In the genomic region with DNA sequence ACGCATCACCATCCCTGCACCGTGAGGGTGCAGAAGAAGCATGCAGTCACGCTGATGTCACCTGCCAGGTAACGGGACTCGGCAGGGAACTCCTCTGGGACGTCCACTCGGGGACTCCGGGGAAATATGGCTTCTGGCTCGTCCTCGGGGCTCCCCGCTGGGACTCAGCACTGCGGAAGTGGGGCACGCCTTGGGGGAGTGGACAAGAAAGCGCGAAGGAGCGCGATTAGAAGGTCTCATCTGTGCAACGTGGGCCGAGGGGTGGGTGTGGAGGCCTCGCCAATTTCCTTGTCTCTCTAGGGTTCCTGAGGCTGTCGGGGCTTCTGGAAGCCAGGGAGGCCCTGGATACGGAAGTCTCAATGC, we compare ENCODE assay signal across 8 cellular contexts. TPM values are rescaled to one million over a fixed set of nuclear protein-coding genes. Genes with fewer than 3 reads are reported as not detected.
A peak's percentile ranks its signal among the peaks of the same experiment; 100 is the strongest.
DNase-seq lines count a peak whose midpoint lies in the region; ATAC-seq and TF ChIP-seq lines count a peak whose summit lies in the region.

No MANE protein-coding gene starts in this region.

- 0 to 2% methylated on average over 16 to 22 of the region's 22 CpGs for WGBS in testis, 2 donors

- no peaks in the 10 kb centered on the region for H3K27me3 ChIP-seq in testis

- POLR2A ChIA-PET in naive thymus-derived CD8-positive, alpha-beta T cell (lab: Charles Lee), result interaction anchor here (2.0 to 2.6 kb wide), 2 partner anchors 8 to 224 kb away, joined by 5 to 40 read pairs; partner anchors contain the start of gene CRPPA

- no peaks in the 10 kb centered on the region for H3K9me3 ChIP-seq in testis

- peak overlapping the region; percentile 91 to 100 (median 100) for H3K4me3 Mint-ChIP-seq in naive thymus-derived CD8-positive, alpha-beta T cell

- peak overlapping the region; percentile 87 to 93 for H3K27ac ChIP-seq in testis

- peak overlapping the region; percentile 5 to 98 (median 94) for H3K27ac Mint-ChIP-seq in naive thymus-derived CD8-positive, alpha-beta T cell

- intact Hi-C loops in testis (cut with DNase I; ENCODE audit: low total_unique reads), result no loop called here

- H3K27me3 Mint-ChIP-seq in naive thymus-derived CD8-positive, alpha-beta T cell, result no peaks in the 10 kb centered on the region

- no peaks in the 10 kb centered on the region for H3K36me3 ChIP-seq in testis (ENCODE audit: low read depth, missing control alignments)

- peak; percentile 11 to 43 for ATAC-seq in naive thymus-derived CD8-positive, alpha-beta T cell
- ATAC-seq in HG03095 (IDR thresholded peaks at IDR 0.05; ENCODE audit: unreplicated experiment) (no peak), HG03565 (IDR thresholded peaks at IDR 0.05; ENCODE audit: unreplicated experiment) (no peak)

- peaks cover 0 to 5% (median 0%) of the 10 kb centered on the region in 3 donors for H3K36me3 Mint-ChIP-seq in naive thymus-derived CD8-positive, alpha-beta T cell

- peaks cover 28 to 78% (median 57%) of the 10 kb centered on the region in 4 donors for H3K4me1 Mint-ChIP-seq in naive thymus-derived CD8-positive, alpha-beta T cell

- peaks cover 18% of the 10 kb centered on the region for H3K4me1 ChIP-seq in testis

- H3K9me3 Mint-ChIP-seq in naive thymus-derived CD8-positive, alpha-beta T cell, result no peaks in the 10 kb centered on the region

- no peak for TF ChIP-seq POLR2A in testis (IDR thresholded peaks at IDR 0.05)

- no peak for TF ChIP-seq CTCF in GM20000 (IDR thresholded peaks at IDR 0.05; ENCODE audit: extremely low read depth, missing control alignments)
- TF ChIP-seq CTCF in epithelial cell of proximal tubule (conservative IDR thresholded peaks at IDR 0.05; ENCODE audit: low read depth, low read length), result no peak
- no peak for TF ChIP-seq CTCF in testis (IDR thresholded peaks at IDR 0.05)

- peak; percentile 34 for DNase-seq in GM20000 (ENCODE audit: low spot score)
- DNase-seq in NOMO-1 treated with dmso at 0.1 percent for 144 hours (lab: John Stamatoyannopoulos, UW; ENCODE audit: unreplicated experiment), result peak; percentile 34
- DNase-seq in activated T-cell treated with anti-CD3 and anti-CD28 coated beads for 24 hours (ENCODE audit: low read depth), result peak; percentile 33
- no peak for DNase-seq in epithelial cell of proximal tubule (ENCODE audit: low read depth)
- peak; percentile 42 to 76 (median 52) for DNase-seq in naive thymus-derived CD8-positive, alpha-beta T cell
- peak; percentile 64 for DNase-seq in testis

- H3K4me3 ChIP-seq in epithelial cell of proximal tubule (ENCODE audit: low read depth, low read length), result peak overlapping the region; percentile 86
- H3K4me3 ChIP-seq in testis, result peak overlapping the region; percentile 78 to 94

RNA-seq across cellular contexts. Expression of gene ANKMY2, which starts 0.9 kb away (rescaled TPM):
- total RNA-seq in epithelial cell of proximal tubule (12.9 and 13.2 TPM in 2 replicates), testis (10 to 100 TPM; 13.4 to 17.0 TPM)
- 10 to 100 TPM; 12.3 to 13.6 TPM for total RNA-seq in naive thymus-derived CD8-positive, alpha-beta T cell
- polyA plus RNA-seq in naive thymus-derived CD8-positive, alpha-beta T cell, result 10 to 100 TPM; 11.9 to 14.7 (median 13.6) TPM
- 17.5 TPM for polyA plus RNA-seq in testis (ENCODE audit: insufficient read depth, low read depth, low replicate concordance)

RNA-seq across cellular contexts. Expression of gene BZW2, which starts 1.4 kb away (rescaled TPM):
- total RNA-seq in epithelial cell of proximal tubule, result 102 and 148 TPM in 2 replicates
- total RNA-seq in naive thymus-derived CD8-positive, alpha-beta T cell, result 10 to 100 TPM; 33.4 to 34.1 TPM
- 10 to 100 TPM; 76.9 to 83.4 (median 81.6) TPM for polyA plus RNA-seq in naive thymus-derived CD8-positive, alpha-beta T cell
- total RNA-seq in testis, result 10 to 100 TPM; 25.8 to 36.5 TPM
- polyA plus RNA-seq in testis (ENCODE audit: insufficient read depth, low read depth, low replicate concordance), result 23.2 TPM

Comparison
In these comparisons a context has a peak if more than half of its experiments do, and no peak if none do; other contexts are left out.
1. ATAC-seq: peak in naive thymus-derived CD8-positive, alpha-beta T cell (2 of 2); none in HG03095 (single experiment) and HG03565 (single experiment).